ENCODE assay signal across 1 cellular context in genomic region chr16:69131167-69131748, GRCh38.
TF ChIP-seq lines count a peak whose summit lies in the region.

No MANE protein-coding gene starts in this region.

TF ChIP-seq in endothelial cell of umbilical vein, 7 proteins besides CTCF, POLR2A, EP300 and RAD21:
- no peak for TF ChIP-seq MAX (IDR thresholded peaks at IDR 0.05; ENCODE audit: insufficient read depth, insufficient read length)
- TF ChIP-seq JUN (IDR thresholded peaks at IDR 0.05; ENCODE audit: borderline replicate concordance, insufficient read depth, insufficient read length, low read depth), result no peak
- no peak for TF ChIP-seq FOS (IDR thresholded peaks at IDR 0.05; ENCODE audit: borderline replicate concordance, insufficient read depth, low read length)
- no peak for TF ChIP-seq GATA2 (IDR thresholded peaks at IDR 0.05; ENCODE audit: insufficient read depth, insufficient read length, low read depth, low read length)
- no peak for TF ChIP-seq POLR2AphosphoS5 (IDR thresholded peaks at IDR 0.05; ENCODE audit: insufficient read depth, low read depth, low read length)
- TF ChIP-seq MYC (IDR thresholded peaks at IDR 0.05; ENCODE audit: low read depth, low read length), result no peak
- TF ChIP-seq EZH2 (IDR thresholded peaks at IDR 0.05; ENCODE audit: borderline replicate concordance, low read depth, low read length, severe bottlenecking), result no peak
